In the genomic region with DNA sequence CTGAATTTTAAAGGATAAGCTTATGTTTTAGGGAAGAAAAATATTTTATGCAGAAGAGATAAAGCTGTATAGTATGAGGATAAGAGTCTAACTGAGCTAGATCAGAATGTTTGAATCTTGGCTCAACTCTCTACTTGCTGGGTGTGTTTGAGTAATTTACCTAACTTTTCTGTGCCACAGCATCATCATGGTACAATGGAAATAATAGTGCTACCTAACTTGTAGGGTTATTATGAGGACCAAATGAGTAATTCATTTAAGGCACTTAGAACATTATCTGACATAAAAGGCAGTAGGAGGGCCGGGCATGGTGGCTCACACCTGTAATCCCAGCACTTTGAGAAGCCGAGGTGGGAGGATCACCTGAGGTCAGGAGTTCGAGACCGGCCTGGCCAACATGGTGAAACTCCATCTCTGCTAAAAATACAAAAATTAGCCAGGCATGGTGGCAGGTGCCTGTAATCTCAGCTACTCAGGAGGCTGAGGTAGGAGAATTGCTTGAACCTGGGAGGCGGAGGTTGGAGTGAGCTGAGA, we compare ENCODE assay signal across 8 cellular contexts. TPM values are rescaled to one million over a fixed set of nuclear protein-coding genes. Genes with fewer than 3 reads are reported as not detected.
"Had no signal": no experiment of that assay in that cellular context is flagged by ENCODE, and none has a peak within 500 bp of the region (broad histone marks: within the 10 kb centered on the region; RNA-seq: fewer than 3 reads in every experiment).

No MANE protein-coding gene starts in this region.

RNA-seq across cellular contexts. Expression of a gene that starts 4.5 kb away (rescaled TPM):
- total RNA-seq: cardiac muscle cell, chondrocyte, fibroblast of lung, pulmonary artery endothelial cell had no signal
- polyA plus RNA-seq: cardiac muscle cell, fibroblast of lung, keratinocyte, neural cell, SK-N-SH had no signal

RNA-seq across cellular contexts. Expression of a gene that starts 33.4 kb away (rescaled TPM):
- total RNA-seq: cardiac muscle cell, chondrocyte, fibroblast of lung, pulmonary artery endothelial cell had no signal
- polyA plus RNA-seq: cardiac muscle cell, fibroblast of lung, keratinocyte, neural cell had no signal

RNA-seq across cellular contexts. Expression of a gene that starts 35.1 kb away (rescaled TPM):
- total RNA-seq: body of pancreas, cardiac muscle cell, chondrocyte, fibroblast of lung, pulmonary artery endothelial cell had no signal
- polyA plus RNA-seq: cardiac muscle cell, fibroblast of lung, keratinocyte, neural cell, SK-N-SH had no signal

RNA-seq across cellular contexts. Expression of a gene that starts 45.0 kb away (rescaled TPM):
- total RNA-seq: cardiac muscle cell, chondrocyte, fibroblast of lung had no signal
- polyA plus RNA-seq: fibroblast of lung, neural cell had no signal
